ENCODE assay signal across 16 cellular contexts in the genomic region with DNA sequence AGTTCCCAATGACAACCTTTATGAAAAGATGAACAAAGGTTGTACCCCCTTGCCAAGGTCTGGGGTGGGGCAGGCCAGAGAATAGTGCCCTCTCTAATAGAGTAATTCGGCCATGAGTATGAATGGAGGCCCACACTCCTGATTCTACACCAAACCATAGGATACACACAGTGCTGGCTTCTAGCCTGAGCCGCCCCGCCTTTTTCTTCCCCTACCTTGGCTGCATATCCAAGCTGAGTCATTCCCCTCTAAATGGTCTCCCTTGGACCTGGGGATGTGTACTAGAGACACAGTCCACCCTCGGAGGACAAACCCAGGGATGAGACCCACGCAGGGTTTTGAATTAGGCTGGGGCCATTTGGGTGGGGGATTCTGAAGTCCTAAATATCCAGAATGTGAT.
DNase-seq lines count a peak whose midpoint lies in the region; TF ChIP-seq lines count a peak whose summit lies in the region.
"Had no signal": no experiment of that assay in that cellular context is flagged by ENCODE, and none has a peak within 500 bp of the region (broad histone marks: within the 10 kb centered on the region; RNA-seq: fewer than 3 reads in every experiment).

No MANE protein-coding gene starts in this region.

- intact Hi-C loops in CD14-positive monocyte (cut with micrococcal nuclease), result no loop called here

- H3K9me3 Mint-ChIP-seq in CD14-positive monocyte (no peaks in the 10 kb centered on the region), nephron progenitor cell (peaks cover 3% of the 10 kb centered on the region)
- H3K9me3 Mint-ChIP-seq: CD8-positive, alpha-beta T cell had no signal

- H3K27ac Mint-ChIP-seq in CD14-positive monocyte (no peak overlapping the region), nephron progenitor cell (peak overlapping the region; percentile 57)
- H3K27ac Mint-ChIP-seq: CD8-positive, alpha-beta T cell; HFFc6 had no signal

- H3K4me1 Mint-ChIP-seq in CD14-positive monocyte (no peaks in the 10 kb centered on the region), nephron progenitor cell (peaks cover 5% of the 10 kb centered on the region)

- H3K4me3 Mint-ChIP-seq in CD14-positive monocyte (no peak overlapping the region), nephron progenitor cell (no peak overlapping the region)
- H3K4me3 Mint-ChIP-seq: CD8-positive, alpha-beta T cell; HFFc6 had no signal

- no peak overlapping the region for H3K4me3 ChIP-seq in epithelial cell of esophagus (ENCODE audit: low read length)
- H3K4me3 ChIP-seq: A549 had no signal

- DNase-seq in CD14-positive monocyte (ENCODE audit: low spot score) (peak; percentile 21), Daoy (ENCODE audit: low read depth) (peak; percentile 32), epithelial cell of esophagus (ENCODE audit: low read depth) (peak; percentile 13), nephron progenitor cell (no peak), amniotic stem cell (lab: John Stamatoyannopoulos, UW) (no peak), SKM-1 (lab: John Stamatoyannopoulos, UW; ENCODE audit: unreplicated experiment) (no peak)
- no peak for DNase-seq in activated CD4-positive, alpha-beta T cell treated with anti-CD3 and anti-CD28 coated beads, Interleukin-2, amount 50 U/mL, for 1 hour
- DNase-seq: BE2C; CD8-positive, alpha-beta T cell; COR-L47; DMS153; DMS79 treated with DMSO at 0.1 percent for 48 hours; GDM1; HCEC 1CT; HFFc6 had no signal

- TF ChIP-seq CTCF in CD14-positive monocyte (IDR thresholded peaks at IDR 0.05) (no peak), epithelial cell of esophagus (IDR thresholded peaks at IDR 0.05; ENCODE audit: insufficient read depth, low read depth, low read length, missing control alignments) (no peak), nephron progenitor cell (IDR thresholded peaks at IDR 0.05) (no peak)

- no peaks in the 10 kb centered on the region for H3K27me3 Mint-ChIP-seq in CD14-positive monocyte (ENCODE audit: low read depth in 3 of 3)
- H3K27me3 Mint-ChIP-seq in nephron progenitor cell (ENCODE audit: low read depth, poor library complexity), result peaks cover 6% of the 10 kb centered on the region

- H3K36me3 Mint-ChIP-seq in CD14-positive monocyte (no peaks in the 10 kb centered on the region), nephron progenitor cell (ENCODE audit: low read depth) (no peaks in the 10 kb centered on the region)
- H3K36me3 Mint-ChIP-seq: CD8-positive, alpha-beta T cell had no signal

Comparison
In these comparisons a context has a peak if more than half of its experiments do, and no peak if none do; other contexts are left out.
1. DNase-seq: peak in CD14-positive monocyte (single experiment), Daoy (single experiment) and epithelial cell of esophagus (single experiment); none in nephron progenitor cell (single experiment), activated CD4-positive, alpha-beta T cell treated with anti-CD3 and anti-CD28 coated beads, Interleukin-2, amount 50 U/mL, for 1 hour (single experiment), amniotic stem cell (single experiment) and SKM-1 (single experiment).